ENCODE assay signal across 33 cellular contexts in the genomic region with DNA sequence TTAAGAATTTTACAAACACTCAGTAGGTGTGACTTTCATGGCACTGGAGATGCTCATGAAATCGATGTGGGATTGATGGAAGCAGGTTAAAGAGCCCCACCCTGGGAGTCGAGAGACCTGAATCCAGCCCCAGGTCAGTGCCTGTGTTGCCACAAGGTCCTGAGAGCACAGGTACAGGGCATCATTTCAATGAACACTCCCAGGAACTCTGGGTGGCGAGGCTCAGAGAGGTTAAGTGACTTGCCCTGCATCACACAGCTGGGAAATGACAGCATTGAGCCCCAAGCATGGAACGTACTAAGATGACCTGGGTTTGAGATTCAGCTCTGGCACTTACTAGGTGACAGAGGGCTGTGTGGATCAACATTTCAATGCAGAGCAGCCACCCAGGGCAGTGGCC.
"Had no signal": no experiment of that assay in that cellular context is flagged by ENCODE, and none has a peak within 500 bp of the region (broad histone marks: within the 10 kb centered on the region; RNA-seq: fewer than 3 reads in every experiment).

No MANE protein-coding gene starts in this region.

- DNase-seq: Karpas-422, Kasumi-1, MG63, MM.1S, MV-4-11, NCI-H1048, NCI-H1092, NCI-H1092 treated with DMSO at 0.1 percent for 48 hours, NCI-H1105, NCI-H1105 treated with DMSO at 0.1 percent for 48 hours, NCI-H1417, NCI-H1417 treated with DMSO at 0.1 percent for 48 hours, NCI-H1436, NCI-H1436 treated with DMSO at 0.1 percent for 48 hours, NCI-H146, NCI-H1694, NCI-H1694 treated with DMSO at 0.1 percent for 48 hours, NCI-H187, NCI-H187 treated with DMSO at 0.1 percent for 48 hours, NCI-H2029, NCI-H2029 treated with DMSO at 0.1 percent for 48 hours, NCI-H2081, NCI-H2081 treated with DMSO at 0.1 percent for 48 hours, NCI-H2107, NCI-H2171, NCI-H2171 treated with DMSO at 0.1 percent for 48 hours, NCI-H2227 treated with DMSO at 0.1 percent for 48 hours, NCI-H226, NCI-H345, NCI-H446, NCI-H446 treated with DMSO at 0.1 percent for 48 hours, NCI-H510A, NCI-H510A treated with DMSO at 0.1 percent for 48 hours had no signal

- H3K36me3 ChIP-seq: MG63 had no signal

- H3K9me3 ChIP-seq: MG63 had no signal

- H3K27me3 ChIP-seq: MG63 had no signal

- H3K4me3 ChIP-seq: MG63 had no signal
